35 cellular contexts compared by ENCODE assay signal in the genomic region with DNA sequence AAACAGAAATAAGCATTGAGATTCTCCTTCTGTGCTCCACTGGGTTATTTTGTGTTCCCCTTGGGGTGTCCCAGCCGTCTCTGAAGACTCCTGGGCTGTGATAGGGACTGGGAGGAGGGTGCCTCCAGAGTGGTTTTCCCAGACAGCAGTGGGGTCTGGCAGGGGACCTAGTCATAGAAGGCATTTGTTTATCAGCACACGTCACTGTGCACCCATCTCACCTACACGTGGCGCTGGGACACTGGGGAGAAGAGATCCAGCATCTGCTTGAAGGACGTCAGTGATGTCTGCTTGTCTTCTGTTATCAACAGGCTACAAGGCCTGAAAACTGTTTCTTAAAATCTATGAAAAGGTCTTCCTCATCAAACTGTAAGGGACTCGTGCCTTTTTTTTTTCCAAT. TPM values are rescaled to one million over a fixed set of nuclear protein-coding genes. Genes with fewer than 3 reads are reported as not detected.
"Had no signal": no experiment of that assay in that cellular context is flagged by ENCODE, and none has a peak within 500 bp of the region (broad histone marks: within the 10 kb centered on the region; RNA-seq: fewer than 3 reads in every experiment).

No MANE protein-coding gene starts in this region.

- H3K4me3 ChIP-seq: body of pancreas, breast epithelium had no signal

- H3K4me3 Mint-ChIP-seq: activated B cell treated with CpG ODN at 0.5 μM for 24 hours; activated CD4-positive, alpha-beta memory T cell treated with anti-CD3 and anti-CD28 coated beads, Interleukin-2, amount 10 ng/mL, durations not matched to agents 7 days and 5 days; activated CD8-positive, alpha-beta memory T cell treated with anti-CD3 and anti-CD28 coated beads, Interleukin-2, amount 10 ng/mL, durations not matched to agents 7 days and 5 days; activated naive CD8-positive, alpha-beta T cell treated with anti-CD3 and anti-CD28 coated beads, Interleukin-2, amount 10 ng/mL, durations not matched to agents 7 days and 5 days; activated T-cell treated with anti-CD3 and anti-CD28 coated beads, Interleukin-2, amount 50 U/mL, for 72 hours; activated T-helper 17 cell treated with anti-CD3 and anti-CD28 coated beads, Interleukin-2, amount 50 U/mL, for 72 hours had no signal

- H3K9me3 Mint-ChIP-seq: activated B cell treated with CpG ODN at 0.5 μM for 24 hours; activated CD4-positive, alpha-beta memory T cell treated with anti-CD3 and anti-CD28 coated beads, Interleukin-2, amount 10 ng/mL, durations not matched to agents 7 days and 5 days; activated naive CD8-positive, alpha-beta T cell treated with anti-CD3 and anti-CD28 coated beads, Interleukin-2, amount 10 ng/mL, durations not matched to agents 7 days and 5 days; activated T-cell treated with anti-CD3 and anti-CD28 coated beads, Interleukin-2, amount 50 U/mL, for 72 hours; activated T-helper 17 cell treated with anti-CD3 and anti-CD28 coated beads, Interleukin-2, amount 50 U/mL, for 72 hours had no signal

- H3K27ac ChIP-seq: body of pancreas, breast epithelium, KMS-11, VCaP had no signal

- DNase-seq: activated B cell treated with CpG ODN at 0.5 μM for 24 hours; activated CD4-positive, alpha-beta memory T cell treated with anti-CD3 and anti-CD28 coated beads, Interleukin-2, amount 10 ng/mL, durations not matched to agents 7 days and 5 days; activated CD4-positive, alpha-beta T cell treated with anti-CD3 and anti-CD28 coated beads for 48 hours; activated CD4-positive, CD25-positive, alpha-beta regulatory T cell treated with anti-CD3 and anti-CD28 coated beads, Interleukin-2, amount 50 U/mL, for 72 hours; activated CD8-positive, alpha-beta memory T cell treated with anti-CD3 and anti-CD28 coated beads for 24 hours; activated CD8-positive, alpha-beta memory T cell treated with anti-CD3 and anti-CD28 coated beads, Interleukin-2, amount 10 ng/mL, durations not matched to agents 7 days and 5 days; activated CD8-positive, alpha-beta memory T cell treated with anti-CD3 and anti-CD28 coated beads, Interleukin-2, amount 50 U/mL, for 48 hours; activated effector memory CD4-positive, alpha-beta T cell treated with anti-CD3 and anti-CD28 coated beads, Interleukin-2, amount 50 U/mL, for 16 hours; activated naive CD4-positive, alpha-beta T cell; activated naive CD4-positive, alpha-beta T cell treated with anti-CD3 and anti-CD28 coated beads, Interleukin-2, amount 50 U/mL, for 16 hours; activated naive CD8-positive, alpha-beta T cell treated with anti-CD3 and anti-CD28 coated beads, Interleukin-2, amount 10 ng/mL, durations not matched to agents 7 days and 5 days; activated T-cell treated with anti-CD3 and anti-CD28 coated beads, Interleukin-2, amount 50 U/mL, for 72 hours; amygdala; body of pancreas; MM.1S; MV-4-11; NCI-H1092; NCI-H1436 treated with DMSO at 0.1 percent for 48 hours; NCI-H1694 treated with DMSO at 0.1 percent for 48 hours; NCI-H2029; NCI-H2171; NCI-H510A; NCI-H526; NCI-H748 treated with DMSO at 0.1 percent for 48 hours; OCI-M1; Right ventricle myocardium superior; SW 1271; T-helper 1 cell; T-helper 2 cell; T-helper 9 cell had no signal

- H3K27me3 Mint-ChIP-seq: activated CD8-positive, alpha-beta memory T cell treated with anti-CD3 and anti-CD28 coated beads, Interleukin-2, amount 10 ng/mL, durations not matched to agents 7 days and 5 days; activated naive CD8-positive, alpha-beta T cell treated with anti-CD3 and anti-CD28 coated beads, Interleukin-2, amount 10 ng/mL, durations not matched to agents 7 days and 5 days; activated T-helper 17 cell treated with anti-CD3 and anti-CD28 coated beads, Interleukin-2, amount 50 U/mL, for 72 hours had no signal

- H3K4me1 Mint-ChIP-seq: activated B cell treated with CpG ODN at 0.5 μM for 24 hours; activated CD4-positive, alpha-beta memory T cell treated with anti-CD3 and anti-CD28 coated beads, Interleukin-2, amount 10 ng/mL, durations not matched to agents 7 days and 5 days; activated CD8-positive, alpha-beta memory T cell treated with anti-CD3 and anti-CD28 coated beads, Interleukin-2, amount 10 ng/mL, durations not matched to agents 7 days and 5 days; activated naive CD8-positive, alpha-beta T cell treated with anti-CD3 and anti-CD28 coated beads, Interleukin-2, amount 10 ng/mL, durations not matched to agents 7 days and 5 days; activated T-helper 17 cell treated with anti-CD3 and anti-CD28 coated beads, Interleukin-2, amount 50 U/mL, for 72 hours had no signal

- H3K27ac Mint-ChIP-seq: activated B cell treated with CpG ODN at 0.5 μM for 24 hours; activated CD4-positive, alpha-beta memory T cell treated with anti-CD3 and anti-CD28 coated beads, Interleukin-2, amount 10 ng/mL, durations not matched to agents 7 days and 5 days; activated CD8-positive, alpha-beta memory T cell treated with anti-CD3 and anti-CD28 coated beads, Interleukin-2, amount 10 ng/mL, durations not matched to agents 7 days and 5 days; activated naive CD8-positive, alpha-beta T cell treated with anti-CD3 and anti-CD28 coated beads, Interleukin-2, amount 10 ng/mL, durations not matched to agents 7 days and 5 days; activated T-cell treated with anti-CD3 and anti-CD28 coated beads, Interleukin-2, amount 50 U/mL, for 72 hours; activated T-helper 17 cell treated with anti-CD3 and anti-CD28 coated beads, Interleukin-2, amount 50 U/mL, for 72 hours had no signal

- H3K9me3 ChIP-seq: body of pancreas, breast epithelium had no signal

- H3K36me3 ChIP-seq: breast epithelium had no signal

- H3K27me3 ChIP-seq: body of pancreas, breast epithelium had no signal

- ATAC-seq: activated CD8-positive, alpha-beta memory T cell treated with anti-CD3 and anti-CD28 coated beads, Interleukin-2, amount 10 ng/mL, durations not matched to agents 7 days and 5 days; activated T-cell treated with anti-CD3 and anti-CD28 coated beads, Interleukin-2, amount 50 U/mL, for 72 hours; activated T-helper 17 cell treated with anti-CD3 and anti-CD28 coated beads, Interleukin-2, amount 50 U/mL, for 72 hours; body of pancreas had no signal

- H3K36me3 Mint-ChIP-seq: activated CD8-positive, alpha-beta memory T cell treated with anti-CD3 and anti-CD28 coated beads, Interleukin-2, amount 10 ng/mL, durations not matched to agents 7 days and 5 days; activated naive CD8-positive, alpha-beta T cell treated with anti-CD3 and anti-CD28 coated beads, Interleukin-2, amount 10 ng/mL, durations not matched to agents 7 days and 5 days had no signal

RNA-seq across cellular contexts. Expression of gene SOX10, which starts 38.7 kb away (rescaled TPM):
- total RNA-seq: activated B cell treated with CpG ODN at 0.5 μM for 24 hours; activated CD4-positive, alpha-beta memory T cell treated with anti-CD3 and anti-CD28 coated beads, Interleukin-2, amount 10 ng/mL, durations not matched to agents 7 days and 5 days; activated CD8-positive, alpha-beta memory T cell treated with anti-CD3 and anti-CD28 coated beads, Interleukin-2, amount 10 ng/mL, durations not matched to agents 7 days and 5 days; activated naive CD8-positive, alpha-beta T cell treated with anti-CD3 and anti-CD28 coated beads, Interleukin-2, amount 10 ng/mL, durations not matched to agents 7 days and 5 days; activated T-cell treated with anti-CD3 and anti-CD28 coated beads, Interleukin-2, amount 50 U/mL, for 72 hours; activated T-helper 17 cell treated with anti-CD3 and anti-CD28 coated beads, Interleukin-2, amount 50 U/mL, for 72 hours; LHCN-M2 had no signal
